ENCODE assay signal across 8 cellular contexts in genomic region chr2:55718165-55719008, GRCh38. TPM values are rescaled to one million over a fixed set of nuclear protein-coding genes. Genes with fewer than 3 reads are reported as not detected.
DNase-seq lines count a peak whose midpoint lies in the region; ATAC-seq, FAIRE-seq and TF ChIP-seq lines count a peak whose summit lies in the region.

No MANE protein-coding gene starts in this region.

- no peaks in the 10 kb centered on the region for H3K36me3 Mint-ChIP-seq in brain

- peak; percentile 71 for ATAC-seq in GM19351 (IDR thresholded peaks at IDR 0.05; ENCODE audit: unreplicated experiment)

- H3K4me1 Mint-ChIP-seq in brain: no peaks in the 10 kb centered on the region

- no peak overlapping the region for H3K4me3 Mint-ChIP-seq in brain

- peak; percentile 85 to 90 for TF ChIP-seq CTCF in brain (conservative IDR thresholded peaks at IDR 0.05)

- H3K9me3 Mint-ChIP-seq in brain: no peaks in the 10 kb centered on the region

- peaks cover 4% of the 10 kb centered on the region for H3K27me3 Mint-ChIP-seq in brain

- peak; percentile 54 for DNase-seq in COLO829 (ENCODE audit: low spot score)
- DNase-seq in LHCN-M2 (ENCODE audit: low read depth): peak; percentile 64
- DNase-seq in RKO (ENCODE audit: low spot score): peak; percentile 70
- peak; percentile 51 to 52 for DNase-seq in stimulated activated CD4-positive, alpha-beta T cell treated with anti-CD3 and anti-CD28 coated beads, Interleukin-2, amount 100 ng/mL, for 48 hours
- DNase-seq in GM12892 (ENCODE audit: insufficient read length): no peak

- FAIRE-seq in islet of Langerhans (lab: Jason Lieb, UNC) (peak; percentile 99), GM12892 (lab: Jason Lieb, UNC) (no peak)

- TF ChIP-seq POLR2A in GM12892 (IDR thresholded peaks at IDR 0.05; ENCODE audit: low read depth, low read length): no peak

- no peak overlapping the region for H3K27ac Mint-ChIP-seq in brain

RNA-seq across cellular contexts. Expression of gene PNPT1, which starts 24.7 kb away (rescaled TPM):
- 30.9 and 31.5 TPM in 2 replicates for total RNA-seq in LHCN-M2 (2014; rRNA removed)
- 5.9 TPM for polyA plus RNA-seq in LHCN-M2 (2012)
- 5.4 TPM for polyA plus RNA-seq in brain (ENCODE audit: insufficient read depth, low read depth, low replicate concordance)
- 25.0 TPM for polyA plus RNA-seq in GM12892 (2012; ENCODE audit: missing spikeins)
